In genomic region chr2:11154460-11155325, GRCh38 we compare ENCODE assay signal across 8 cellular contexts. TPM values are rescaled to one million over a fixed set of nuclear protein-coding genes. Genes with fewer than 3 reads are reported as not detected.
DNase-seq lines count a peak whose midpoint lies in the region; ATAC-seq and TF ChIP-seq lines count a peak whose summit lies in the region.

No MANE protein-coding gene starts in this region.

- H3K36me3 ChIP-seq in Caco-2 (ENCODE audit: control insufficient read depth, insufficient read depth, low read length) (no peaks in the 10 kb centered on the region), mesendoderm (ENCODE audit: control insufficient read depth, insufficient read depth, low read length) (no peaks in the 10 kb centered on the region)

- H3K4me3 ChIP-seq in Caco-2 (ENCODE audit: low read depth, low read length) = peak overlapping the region; percentile 34
- H3K4me3 ChIP-seq in mesendoderm (ENCODE audit: low read length) = peak overlapping the region; percentile 32

- H4K8ac ChIP-seq in mesendoderm (ENCODE audit: low read depth, low read length) = no peak overlapping the region

- TSS peak; percentile 100 for BruUV-seq in Caco-2 (replicated peaks; lab: Mats Ljungman, UMichigan)

- POLR2A ChIA-PET in Caco-2 (lab: Charles Lee) = interaction anchor here (0.6 to 1.6 kb wide), 3 partner anchors 22 to 188 kb away, joined by 3 to 11 read pairs (median 4); a partner anchor contains a TSS

- no peaks in the 10 kb centered on the region for H3K79me2 ChIP-seq in mesendoderm (ENCODE audit: control insufficient read depth, insufficient read depth, low read length)

- H3K23ac ChIP-seq in mesendoderm (ENCODE audit: low read length) = no peak overlapping the region

- H2BK5ac ChIP-seq in mesendoderm (ENCODE audit: low read length) = peak overlapping the region; percentile 36

- H3K9ac ChIP-seq in mesendoderm (ENCODE audit: low read length) = peak overlapping the region; percentile 75

- peak overlapping the region; percentile 90 for H3K4ac ChIP-seq in mesendoderm (ENCODE audit: low read depth, low read length)

- H3K27ac Mint-ChIP-seq in Caco-2 (ENCODE audit: unreplicated experiment) = peak overlapping the region; percentile 92
- H3K27ac Mint-ChIP-seq in effector memory CD8-positive, alpha-beta T cell = peak overlapping the region; percentile 86 to 87

- H3K4me1 ChIP-seq in Caco-2 (peaks cover 11% of the 10 kb centered on the region), mesendoderm (ENCODE audit: control insufficient read depth, low read depth, low read length) (no peaks in the 10 kb centered on the region)

- H3K4me3 Mint-ChIP-seq in Caco-2 (ENCODE audit: unreplicated experiment) = peak overlapping the region; percentile 55
- peak overlapping the region; percentile 78 to 88 for H3K4me3 Mint-ChIP-seq in effector memory CD8-positive, alpha-beta T cell

- H3K4me1 Mint-ChIP-seq in Caco-2 (ENCODE audit: low read depth, unreplicated experiment) = no peaks in the 10 kb centered on the region
- H3K4me1 Mint-ChIP-seq in effector memory CD8-positive, alpha-beta T cell (ENCODE audit: low read depth in 2 of 2) = peaks cover 18 to 23% of the 10 kb centered on the region in 2 donors

- intact Hi-C loops in Caco-2 (cut with micrococcal nuclease; ENCODE audit: unreplicated experiment) = loop anchor here (2.0 to 10.0 kb wide), 3 partner anchors 22 to 1233 kb away; partner anchors contain the start of gene ROCK2

- H3K27me3 Mint-ChIP-seq in Caco-2 (ENCODE audit: insufficient read depth, unreplicated experiment) = no peaks in the 10 kb centered on the region
- no peaks in the 10 kb centered on the region for H3K27me3 Mint-ChIP-seq in effector memory CD8-positive, alpha-beta T cell

- DNase-seq in Caco-2 = peak; percentile 99
- peak; percentile 96 for DNase-seq in HT-29 (ENCODE audit: low spot score)
- peak; percentile 96 for DNase-seq in NK-92 (lab: John Stamatoyannopoulos, UW; ENCODE audit: unreplicated experiment)
- DNase-seq in activated CD8-positive, alpha-beta memory T cell treated with anti-CD3 and anti-CD28 coated beads for 4 hours (ENCODE audit: low read depth in 2 of 2) = peak; percentile 96 to 99
- DNase-seq in effector memory CD8-positive, alpha-beta T cell = peak; percentile 94 to 98 (median 95)
- peak; percentile 96 for DNase-seq in mesendoderm
- peak; percentile 98 for DNase-seq in stimulated activated CD8-positive, alpha-beta memory T cell treated with anti-CD3 and anti-CD28 coated beads, Interleukin-12 subunit alpha, Interleukin-12 subunit beta, amount 100 ng/mL, for 4 hours (ENCODE audit: low read depth)

- no peak for TF ChIP-seq CTCF in Caco-2 (IDR thresholded peaks at IDR 0.05; ENCODE audit: insufficient read depth in 1 of 2, low read depth in 1 of 2, low read length in 1 of 2, severe bottlenecking in 1 of 2, unreplicated experiment in 1 of 2)

- peak overlapping the region; percentile 71 for H3K27ac ChIP-seq in mesendoderm (ENCODE audit: low read depth, low read length)

- H2BK15ac ChIP-seq in mesendoderm (replicated peaks; ENCODE audit: low read depth) = no peak overlapping the region

- no peaks in the 10 kb centered on the region for H3K9me3 Mint-ChIP-seq in Caco-2 (ENCODE audit: unreplicated experiment)
- H3K9me3 Mint-ChIP-seq in effector memory CD8-positive, alpha-beta T cell = no peaks in the 10 kb centered on the region

- peak overlapping the region; percentile 87 for H3K4me2 ChIP-seq in mesendoderm (ENCODE audit: low read length)

- H4K5ac ChIP-seq in mesendoderm (ENCODE audit: low read length) = peak overlapping the region; percentile 93

- H3K9me3 ChIP-seq in Caco-2 = no peaks in the 10 kb centered on the region

- H3K18ac ChIP-seq in mesendoderm (ENCODE audit: low read length) = peak overlapping the region; percentile 78

- H3K79me1 ChIP-seq in mesendoderm (ENCODE audit: low read length) = no peaks in the 10 kb centered on the region

- H2BK120ac ChIP-seq in mesendoderm (ENCODE audit: low read depth, low read length) = no peak overlapping the region

- H3K56ac ChIP-seq in mesendoderm (ENCODE audit: low read length) = peak overlapping the region; percentile 86

- no CpG with 5 or more reads among the region's 54 CpGs for WGBS in mesendoderm (ENCODE audit: extremely low coverage, insufficient coverage, low lambda C conversion rate)

- H2AK5ac ChIP-seq in mesendoderm (ENCODE audit: low read length) = no peak overlapping the region

- peak; percentile 49 for ATAC-seq in GM21367 (IDR thresholded peaks at IDR 0.05; ENCODE audit: unreplicated experiment)
- peak; percentile 86 for ATAC-seq in effector memory CD8-positive, alpha-beta T cell (replicated peaks)

- peaks cover 5% of the 10 kb centered on the region for H3K36me3 Mint-ChIP-seq in Caco-2 (ENCODE audit: insufficient read depth, unreplicated experiment)
- peaks cover 8% of the 10 kb centered on the region for H3K36me3 Mint-ChIP-seq in effector memory CD8-positive, alpha-beta T cell (ENCODE audit: insufficient read depth)

- CTCF ChIA-PET in Caco-2 (lab: Charles Lee) = interaction anchor here (0.6 to 1.5 kb wide), 5 partner anchors 22 to 263 kb away, joined by 3 to 10 read pairs (median 5); a partner anchor contains a TSS

- H3K27me3 ChIP-seq in Caco-2 (replicated peaks; ENCODE audit: control insufficient read depth, insufficient read depth, low read length) (no peaks in the 10 kb centered on the region), mesendoderm (ENCODE audit: insufficient read depth, low read length, poor library complexity) (no peaks in the 10 kb centered on the region)

RNA-seq across cellular contexts. Expression of gene SLC66A3, which starts 0.6 kb away (rescaled TPM):
- total RNA-seq in Caco-2 (2022) = 10.4 and 12.1 TPM in 2 replicates
- 16.7 and 28.2 TPM in 2 replicates for total RNA-seq in HT-29 (2014; rRNA removed; shearing (Covaris generic))
- 6.9 TPM for polyA plus RNA-seq in mesendoderm (2013, experiment 1 of 2)
- polyA plus RNA-seq in mesendoderm (2013, experiment 2 of 2) = 6.5 TPM

Comparison
In these comparisons a context has a peak if more than half of its experiments do, and no peak if none do; other contexts are left out.
1. Peak in every context shown above with its lines: DNase-seq, ATAC-seq, H3K4me3 ChIP-seq and H3K27ac ChIP-seq.